16 cellular contexts compared by ENCODE assay signal in the genomic region with DNA sequence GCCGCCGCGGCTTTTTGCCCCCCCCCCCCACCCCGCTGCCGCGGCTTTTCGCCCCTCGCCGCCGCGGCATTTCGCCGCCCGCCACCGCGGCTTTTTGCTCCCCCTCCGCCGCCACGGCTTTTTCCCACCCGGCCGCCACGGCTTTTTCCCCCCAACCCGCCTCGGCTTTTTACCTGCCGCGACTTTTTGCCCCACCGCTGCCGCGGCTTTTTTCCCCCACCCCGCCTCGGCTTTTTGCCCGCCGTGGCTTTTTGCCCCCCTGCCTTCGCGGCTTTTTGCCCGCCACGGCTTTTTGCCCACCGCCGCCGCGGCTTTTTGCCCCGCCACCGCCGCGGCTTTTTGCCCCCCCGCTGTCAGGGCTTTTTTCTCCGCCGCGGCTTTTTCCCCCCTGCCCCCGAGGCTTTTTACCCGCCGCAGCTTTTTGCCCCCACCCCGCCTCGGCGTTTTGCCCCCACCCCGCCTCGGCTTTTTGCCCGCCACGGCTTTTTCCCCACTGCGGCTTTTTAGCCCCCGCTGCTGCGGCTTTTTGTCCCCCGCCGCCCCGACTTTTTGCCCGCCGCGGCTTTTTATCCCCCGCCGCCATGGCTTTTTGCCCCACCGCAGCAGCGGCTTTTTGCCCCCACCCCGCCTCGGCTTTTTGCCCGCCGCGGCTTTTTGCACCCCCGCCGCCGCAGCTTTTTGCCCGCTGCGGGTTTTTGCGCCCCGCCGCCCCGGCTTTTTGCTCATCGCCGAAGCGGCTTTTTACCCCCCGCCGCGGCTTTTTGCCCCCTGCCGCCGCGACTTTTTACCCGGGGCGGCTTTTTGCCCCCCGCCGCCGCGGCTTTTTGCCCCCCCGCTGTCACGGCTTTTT.
"Had no signal": no experiment of that assay in that cellular context is flagged by ENCODE, and none has a peak within 500 bp of the region (broad histone marks: within the 10 kb centered on the region; RNA-seq: fewer than 3 reads in every experiment).

No MANE protein-coding gene starts in this region.

- FAIRE-seq: endometrium, frontal cortex, urothelium cell line had no signal

- H3K36me3 ChIP-seq: heart left ventricle, right atrium auricular region, thyroid gland had no signal

- H3K4me2 ChIP-seq: smooth muscle cell had no signal

- ATAC-seq: esophagus mucosa; heart left ventricle; mucosa of descending colon; naive thymus-derived CD8-positive, alpha-beta T cell had no signal

- H3K4me1 ChIP-seq: heart left ventricle, right atrium auricular region, thyroid gland had no signal

- DNase-seq: effector memory CD4-positive, alpha-beta T cell; heart left ventricle; hippocampal formation; kidney glomerular epithelial cell; mammary epithelial cell; naive thymus-derived CD8-positive, alpha-beta T cell; stimulated activated CD4-positive, alpha-beta T cell treated with anti-CD3 and anti-CD28 coated beads, Interleukin-2, amount 100 ng/mL, for 48 hours; stimulated activated naive CD4-positive, alpha-beta T cell treated with Interleukin-2 at 50 U/mL for 16 hours; thyroid gland had no signal

- H3K4me3 ChIP-seq: heart left ventricle, mucosa of descending colon, right atrium auricular region, smooth muscle cell, thyroid gland had no signal

- H3K27ac ChIP-seq: heart left ventricle, right atrium auricular region, thyroid gland had no signal

- H3K9me3 ChIP-seq: heart left ventricle, right atrium auricular region, thyroid gland had no signal

- H3K27me3 ChIP-seq: right atrium auricular region, thyroid gland had no signal
